Comparison of ENCODE assay signal across 10 cellular contexts in the genomic region with DNA sequence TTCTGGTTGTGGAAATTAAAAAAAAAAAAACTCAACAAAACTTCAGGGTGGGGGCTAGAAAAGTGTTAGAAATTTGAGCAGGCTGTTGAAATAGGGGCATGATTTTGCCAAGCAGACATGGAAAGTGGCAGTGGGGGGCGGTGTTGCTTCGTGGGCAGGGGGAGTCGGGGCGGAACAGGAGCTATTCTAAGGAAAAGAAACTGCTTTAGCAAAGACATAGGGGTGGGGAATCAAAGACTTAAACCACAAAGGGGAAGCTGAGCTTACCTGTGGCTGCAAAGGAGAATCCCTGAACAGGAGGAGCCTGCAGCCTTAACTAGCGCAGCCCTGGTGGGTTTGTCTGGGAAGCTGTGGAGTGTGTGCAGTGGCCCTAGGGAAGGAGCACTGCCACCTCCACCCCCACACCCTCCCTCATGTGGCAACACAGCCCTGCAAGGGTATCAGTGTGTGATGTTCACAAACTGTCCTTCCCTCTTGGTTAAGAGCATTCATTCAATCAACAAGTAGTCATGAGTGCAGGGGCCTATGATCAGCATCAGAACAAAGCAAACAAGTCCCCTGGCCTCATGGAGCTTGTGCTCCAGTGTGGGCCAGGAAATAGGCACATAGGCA. TPM values are rescaled to one million over a fixed set of nuclear protein-coding genes. Genes with fewer than 3 reads are reported as not detected.
DNase-seq lines count a peak whose midpoint lies in the region; ATAC-seq, FAIRE-seq and TF ChIP-seq lines count a peak whose summit lies in the region.
"Had no signal": no experiment of that assay in that cellular context is flagged by ENCODE, and none has a peak within 500 bp of the region (broad histone marks: within the 10 kb centered on the region; RNA-seq: fewer than 3 reads in every experiment).

No MANE protein-coding gene starts in this region.

- POLR2A ChIA-PET in PC-9 (lab: Charles Lee; ENCODE audit: unreplicated experiment) = no interaction called here

- no peaks in the 10 kb centered on the region for H3F3A ChIP-seq in PC-9 (ENCODE audit: insufficient read depth, low read depth)

- no peak for TF ChIP-seq CTCF in PC-9 (conservative IDR thresholded peaks at IDR 0.05)

- no peaks in the 10 kb centered on the region for H3K9me3 Mint-ChIP-seq in activated T-cell treated with anti-CD3 and anti-CD28 coated beads, Interleukin-2, amount 50 U/mL, for 72 hours
- no peaks in the 10 kb centered on the region for H3K9me3 Mint-ChIP-seq in stimulated activated naive CD8-positive, alpha-beta T cell treated with anti-CD3 and anti-CD28 coated beads, Interleukin-15, amount 100 ng/mL, for 72 hours

- peak; percentile 28 to 39 for DNase-seq in activated T-cell treated with anti-CD3 and anti-CD28 coated beads, Interleukin-2, amount 50 U/mL, for 72 hours
- DNase-seq in stimulated activated naive CD8-positive, alpha-beta T cell treated with anti-CD3 and anti-CD28 coated beads, Interleukin-15, amount 100 ng/mL, for 72 hours = peak in 1 of 2 donors; percentile 38
- DNase-seq in PC-9 = no peak
- DNase-seq in frontal cortex (ENCODE audit: low spot score in 2 of 2) = no peak
- no peak for DNase-seq in SHP77 (lab: John Stamatoyannopoulos, UW)
- DNase-seq: upper lobe of left lung had no signal

- peaks cover 55% of the 10 kb centered on the region for H3K4me1 Mint-ChIP-seq in activated T-cell treated with anti-CD3 and anti-CD28 coated beads, Interleukin-2, amount 50 U/mL, for 72 hours (ENCODE audit: low read depth)
- peaks cover 47% of the 10 kb centered on the region for H3K4me1 Mint-ChIP-seq in stimulated activated naive CD8-positive, alpha-beta T cell treated with anti-CD3 and anti-CD28 coated beads, Interleukin-15, amount 100 ng/mL, for 72 hours

- H3K27ac ChIP-seq in BLaER1 treated with 17β-estradiol and CSF1 and Interleukin-3, amounts not matched to agents 10 nM and 100 nM = no peak overlapping the region
- H3K27ac ChIP-seq in PC-9 = no peak overlapping the region

- no peaks in the 10 kb centered on the region for H3K27me3 Mint-ChIP-seq in activated T-cell treated with anti-CD3 and anti-CD28 coated beads, Interleukin-2, amount 50 U/mL, for 72 hours (ENCODE audit: low read depth)
- no peaks in the 10 kb centered on the region for H3K27me3 Mint-ChIP-seq in stimulated activated naive CD8-positive, alpha-beta T cell treated with anti-CD3 and anti-CD28 coated beads, Interleukin-15, amount 100 ng/mL, for 72 hours

- H3K9me3 ChIP-seq in BLaER1 treated with 17β-estradiol and CSF1 and Interleukin-3, amounts not matched to agents 10 nM and 100 nM (replicated peaks in 1 of 11) = no peaks in the 10 kb centered on the region
- H3K9me3 ChIP-seq in PC-9 (ENCODE audit: insufficient read depth, low read depth) = no peaks in the 10 kb centered on the region
- H3K9me3 ChIP-seq: upper lobe of left lung had no signal

- peaks cover 0 to 18% (median 0%) of the 10 kb centered on the region in 11 experiments; a peak in 7 of 22 replicates for H4K20me1 ChIP-seq in BLaER1 treated with 17β-estradiol and CSF1 and Interleukin-3, amounts not matched to agents 10 nM and 100 nM
- no peaks in the 10 kb centered on the region; the same call in 1 of the 2 replicates for H4K20me1 ChIP-seq in PC-9 (ENCODE audit: insufficient read depth)

- H3K4me1 ChIP-seq in BLaER1 treated with 17β-estradiol and CSF1 and Interleukin-3, amounts not matched to agents 10 nM and 100 nM = peaks cover 15 to 44% (median 30%) of the 10 kb centered on the region in 10 experiments
- H3K4me1 ChIP-seq in PC-9 (replicated peaks; ENCODE audit: insufficient read depth) = no peaks in the 10 kb centered on the region

- BruUV-seq in PC-9 (replicated peaks; lab: Mats Ljungman, UMichigan) = no TSS peak

- H3K4me2 ChIP-seq in BLaER1 treated with 17β-estradiol and CSF1 and Interleukin-3, amounts not matched to agents 10 nM and 100 nM = peak overlapping the region; percentile 3 to 67 (median 27); a peak in 17 of 22 replicates
- no peak overlapping the region for H3K4me2 ChIP-seq in PC-9

- CTCF ChIA-PET in PC-9 (lab: Charles Lee) = no interaction called here

- peak overlapping the region; percentile 59 for H3K27ac Mint-ChIP-seq in activated T-cell treated with anti-CD3 and anti-CD28 coated beads, Interleukin-2, amount 50 U/mL, for 72 hours
- H3K27ac Mint-ChIP-seq in stimulated activated naive CD8-positive, alpha-beta T cell treated with anti-CD3 and anti-CD28 coated beads, Interleukin-15, amount 100 ng/mL, for 72 hours = peak overlapping the region; percentile 85 to 94

- H3K27me3 ChIP-seq in BLaER1 treated with 17β-estradiol and CSF1 and Interleukin-3, amounts not matched to agents 10 nM and 100 nM = no peaks in the 10 kb centered on the region
- no peaks in the 10 kb centered on the region for H3K27me3 ChIP-seq in PC-9 (ENCODE audit: insufficient read depth, low read depth)
- H3K27me3 ChIP-seq: upper lobe of left lung had no signal

- H3K4me3 ChIP-seq in BLaER1 treated with 17β-estradiol and CSF1 and Interleukin-3, amounts not matched to agents 10 nM and 100 nM = no peak overlapping the region
- H3K4me3 ChIP-seq in PC-9 = no peak overlapping the region
- H3K4me3 ChIP-seq: upper lobe of left lung had no signal

- FAIRE-seq in frontal cortex (lab: Jason Lieb, UNC) = no peak

- H3K9ac ChIP-seq in BLaER1 treated with 17β-estradiol and CSF1 and Interleukin-3, amounts not matched to agents 10 nM and 100 nM = no peak overlapping the region

- peaks cover 0 to 30% (median 10%) of the 10 kb centered on the region in 11 experiments; a peak in 12 of 22 replicates for H3K36me3 ChIP-seq in BLaER1 treated with 17β-estradiol and CSF1 and Interleukin-3, amounts not matched to agents 10 nM and 100 nM
- no peaks in the 10 kb centered on the region; the same call in 1 of the 2 replicates for H3K36me3 ChIP-seq in PC-9 (ENCODE audit: low read depth)

- intact Hi-C loops in PC-9 (cut with micrococcal nuclease; ENCODE audit: unreplicated experiment) = no loop called here

- H3K36me3 Mint-ChIP-seq in activated T-cell treated with anti-CD3 and anti-CD28 coated beads, Interleukin-2, amount 50 U/mL, for 72 hours (ENCODE audit: insufficient read depth in 2 of 2) = peaks cover 4 to 8% of the 10 kb centered on the region in 2 donors

- peak overlapping the region; percentile 46 to 70 for H3K4me3 Mint-ChIP-seq in activated T-cell treated with anti-CD3 and anti-CD28 coated beads, Interleukin-2, amount 50 U/mL, for 72 hours
- H3K4me3 Mint-ChIP-seq in stimulated activated naive CD8-positive, alpha-beta T cell treated with anti-CD3 and anti-CD28 coated beads, Interleukin-15, amount 100 ng/mL, for 72 hours = peak overlapping the region in 1 of 2 donors; percentile 10

- ATAC-seq in GM19395 (IDR thresholded peaks at IDR 0.05; ENCODE audit: unreplicated experiment) = peak; percentile 81
- peak; percentile 69 for ATAC-seq in HG03378 (IDR thresholded peaks at IDR 0.05; ENCODE audit: unreplicated experiment)
- ATAC-seq in activated T-cell treated with anti-CD3 and anti-CD28 coated beads, Interleukin-2, amount 50 U/mL, for 72 hours (replicated peaks in 1 of 2) = peak in 1 of 2 donors; percentile 23
- peak; percentile 73 for ATAC-seq in stimulated activated naive CD8-positive, alpha-beta T cell treated with anti-CD3 and anti-CD28 coated beads, Interleukin-15, amount 100 ng/mL, for 72 hours
- ATAC-seq: left colon had no signal

- no peaks in the 10 kb centered on the region for H3K79me2 ChIP-seq in PC-9 (ENCODE audit: low read depth)

- H3K9me2 ChIP-seq in PC-9 (ENCODE audit: insufficient read depth) = no peaks in the 10 kb centered on the region

- H2AFZ ChIP-seq in PC-9 = no peak overlapping the region

RNA-seq across cellular contexts. Expression of a gene that starts 20.5 kb away (rescaled TPM):
- 10 to 100 TPM; 27.7 to 61.2 TPM for total RNA-seq in activated T-cell treated with anti-CD3 and anti-CD28 coated beads, Interleukin-2, amount 50 U/mL, for 72 hours
- total RNA-seq in PC-9 (2021) (78.4 and 79.2 TPM in 2 replicates), frontal cortex (87.2 TPM)

Comparison
In these comparisons a context has a peak if more than half of its experiments do, and no peak if none do; other contexts are left out.
1. DNase-seq: peak in activated T-cell treated with anti-CD3 and anti-CD28 coated beads, Interleukin-2, amount 50 U/mL, for 72 hours (2 of 2); none in PC-9 (0 of 2), frontal cortex (0 of 2) and SHP77 (0 of 2).